Comparison of ENCODE assay signal across 17 cellular contexts in the genomic region with DNA sequence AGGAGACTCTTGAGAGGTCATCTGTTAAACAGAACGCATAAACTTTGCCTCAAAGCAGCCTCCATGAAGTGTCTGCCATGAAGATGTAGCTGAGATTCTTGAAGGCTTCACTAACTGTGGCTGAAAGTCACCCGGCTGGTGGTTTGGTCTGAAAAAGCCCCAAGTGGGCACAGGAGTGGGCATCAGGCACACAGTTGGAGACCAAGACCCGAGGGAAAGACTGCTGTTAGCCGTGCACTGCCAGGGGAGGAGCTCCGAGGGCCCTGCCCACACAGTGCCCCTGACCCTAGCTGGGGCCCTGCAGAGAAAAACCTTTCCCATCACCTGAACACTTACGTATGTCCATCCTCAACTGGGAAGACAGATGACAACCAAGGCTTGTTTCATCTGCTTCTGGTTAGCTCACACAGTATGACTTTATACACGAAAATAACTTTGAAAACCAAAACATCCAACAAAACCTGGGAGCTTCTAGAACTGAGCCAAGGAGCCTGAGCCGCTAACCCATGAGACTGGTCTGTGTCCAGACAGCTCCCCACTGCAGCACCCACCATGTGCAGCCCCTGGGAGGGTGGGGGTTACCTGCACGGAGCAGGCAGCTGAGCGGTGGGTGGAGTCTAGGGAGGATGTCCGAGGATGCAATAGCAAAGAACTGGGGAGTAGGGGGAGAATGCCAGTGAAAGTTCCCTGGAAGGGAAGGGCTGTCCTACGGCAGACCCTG. TPM values are rescaled to one million over a fixed set of nuclear protein-coding genes. Genes with fewer than 3 reads are reported as not detected.
DNase-seq lines count a peak whose midpoint lies in the region; ATAC-seq, FAIRE-seq and TF ChIP-seq lines count a peak whose summit lies in the region.
"Had no signal": no experiment of that assay in that cellular context is flagged by ENCODE, and none has a peak within 500 bp of the region (broad histone marks: within the 10 kb centered on the region; RNA-seq: fewer than 3 reads in every experiment).

No MANE protein-coding gene starts in this region.

- peaks cover 7% of the 10 kb centered on the region; the same call in 1 of the 2 replicates for H3K79me1 ChIP-seq in H1 (ENCODE audit: low read depth, low read length)

- H3K14ac ChIP-seq in H1 (ENCODE audit: insufficient read length), result no peak overlapping the region

- no peak overlapping the region for H3K18ac ChIP-seq in H1 (ENCODE audit: extremely low read depth, low read length)

- 0 out of 2 replicates have a peak overlapping the region, but pooled peaks have one; percentile 9 for H2BK5ac ChIP-seq in H1 (ENCODE audit: low read depth, low read length)

- H3K27ac Mint-ChIP-seq in activated CD8-positive, alpha-beta T cell treated with anti-CD3 and anti-CD28 coated beads, Interleukin-2, amount 10 ng/mL, durations not matched to agents 7 days and 5 days, result peak overlapping the region; percentile 54
- H3K27ac Mint-ChIP-seq in activated CD8-positive, alpha-beta T cell treated with anti-CD3 and anti-CD28 coated beads for 36 hours, result no peak overlapping the region
- H3K27ac Mint-ChIP-seq in stimulated activated naive CD8-positive, alpha-beta T cell treated with anti-CD3 and anti-CD28 coated beads, Interleukin-15, amount 100 ng/mL, for 72 hours, result no peak overlapping the region
- H3K27ac Mint-ChIP-seq: nephron had no signal

- H3K27ac ChIP-seq in H1 (ENCODE audit: low read depth, low read length), result no peak overlapping the region; the same call in 1 of the 2 replicates
- H3K27ac ChIP-seq: ascending aorta, colonic mucosa, epithelial cell of prostate, thyroid gland had no signal

- H3K4me2 ChIP-seq in Loucy (ENCODE audit: low read depth, low read length, poor library complexity, severe bottlenecking), result peak overlapping the region; percentile 68
- no peak overlapping the region for H3K4me2 ChIP-seq in H1 (ENCODE audit: insufficient read depth in 1 of 2, low read depth in 2 of 2, low read length in 2 of 2)

- no peaks in the 10 kb centered on the region for H3K27me3 Mint-ChIP-seq in activated CD8-positive, alpha-beta T cell treated with anti-CD3 and anti-CD28 coated beads, Interleukin-2, amount 10 ng/mL, durations not matched to agents 7 days and 5 days (ENCODE audit: low read depth)
- no peaks in the 10 kb centered on the region for H3K27me3 Mint-ChIP-seq in activated CD8-positive, alpha-beta T cell treated with anti-CD3 and anti-CD28 coated beads for 36 hours
- H3K27me3 Mint-ChIP-seq in stimulated activated naive CD8-positive, alpha-beta T cell treated with anti-CD3 and anti-CD28 coated beads, Interleukin-15, amount 100 ng/mL, for 72 hours, result no peaks in the 10 kb centered on the region
- H3K27me3 Mint-ChIP-seq: activated CD4-positive, alpha-beta T cell treated with anti-CD3 and anti-CD28 coated beads for 36 hours had no signal

- H3K9me3 ChIP-seq in Loucy (ENCODE audit: insufficient read depth, low read depth, low read length) (no peaks in the 10 kb centered on the region), H1 (ENCODE audit: insufficient read depth in 2 of 2, low read depth in 1 of 2, low read length in 1 of 2) (no peaks in the 10 kb centered on the region)
- H3K9me3 ChIP-seq: ascending aorta, colonic mucosa, thyroid gland had no signal

- H3K4me1 Mint-ChIP-seq in activated CD8-positive, alpha-beta T cell treated with anti-CD3 and anti-CD28 coated beads, Interleukin-2, amount 10 ng/mL, durations not matched to agents 7 days and 5 days (ENCODE audit: low read depth), result peaks cover 54% of the 10 kb centered on the region
- H3K4me1 Mint-ChIP-seq in activated CD8-positive, alpha-beta T cell treated with anti-CD3 and anti-CD28 coated beads for 36 hours (ENCODE audit: low read depth), result peaks cover 11% of the 10 kb centered on the region
- H3K4me1 Mint-ChIP-seq in stimulated activated naive CD8-positive, alpha-beta T cell treated with anti-CD3 and anti-CD28 coated beads, Interleukin-15, amount 100 ng/mL, for 72 hours, result peaks cover 38% of the 10 kb centered on the region

- POLR2A ChIA-PET in activated CD8-positive, alpha-beta T cell treated with anti-CD3 and anti-CD28 coated beads, Interleukin-2, amount 10 ng/mL, durations not matched to agents 7 days and 5 days (lab: Charles Lee), result interaction anchor here (0.6 kb wide), 1 partner anchor 19 kb away, joined by 3 read pairs; no protein-coding TSS in a partner anchor
- POLR2A ChIA-PET in activated CD8-positive, alpha-beta T cell treated with anti-CD3 and anti-CD28 coated beads for 36 hours (lab: Charles Lee), result interaction anchor here (1.0 to 1.4 kb wide), 2 partner anchors 16 to 424 kb away, joined by 3 to 4 read pairs; a partner anchor contains a TSS
- POLR2A ChIA-PET in H1 (lab: Charles Lee; ENCODE audit: partially characterized antibody), result interaction anchor here (1.1 kb wide), 1 partner anchor 9 kb away, joined by 3 read pairs; no protein-coding TSS in a partner anchor

- no peak for ATAC-seq in activated CD8-positive, alpha-beta T cell treated with anti-CD3 and anti-CD28 coated beads, Interleukin-2, amount 10 ng/mL, durations not matched to agents 7 days and 5 days
- no peak for ATAC-seq in activated CD8-positive, alpha-beta T cell treated with anti-CD3 and anti-CD28 coated beads for 36 hours
- ATAC-seq in stimulated activated naive CD8-positive, alpha-beta T cell treated with anti-CD3 and anti-CD28 coated beads, Interleukin-15, amount 100 ng/mL, for 72 hours, result peak; percentile 31
- ATAC-seq in HG03135 (IDR thresholded peaks at IDR 0.05; ENCODE audit: unreplicated experiment), result no peak
- ATAC-seq in GM18858 (IDR thresholded peaks at IDR 0.05; ENCODE audit: unreplicated experiment), result no peak
- ATAC-seq: activated CD4-positive, alpha-beta T cell treated with anti-CD3 and anti-CD28 coated beads for 36 hours had no signal

- peaks cover 99% of the 10 kb centered on the region for H3K36me3 ChIP-seq in Loucy (ENCODE audit: insufficient read depth, low read length)
- peaks cover 49 to 93% (median 77%) of the 10 kb centered on the region in 4 experiments for H3K36me3 ChIP-seq in H1 (ENCODE audit: control insufficient read depth in 2 of 4, insufficient read depth in 4 of 4, low read length in 3 of 4)
- H3K36me3 ChIP-seq: ascending aorta, colonic mucosa, thyroid gland had no signal

- no peak overlapping the region for H2BK120ac ChIP-seq in H1 (replicated peaks; ENCODE audit: low read depth, low read length)

- no peak overlapping the region for H2AK5ac ChIP-seq in H1 (ENCODE audit: low read depth, low read length)

- CTCF ChIA-PET in activated CD8-positive, alpha-beta T cell treated with anti-CD3 and anti-CD28 coated beads, Interleukin-2, amount 10 ng/mL, durations not matched to agents 7 days and 5 days (lab: Charles Lee), result interaction anchor here (1.9 kb wide), 1 partner anchor 18 kb away, joined by 7 read pairs; no protein-coding TSS in a partner anchor
- CTCF ChIA-PET in activated CD8-positive, alpha-beta T cell treated with anti-CD3 and anti-CD28 coated beads for 36 hours (lab: Charles Lee), result interaction anchor here (0.8 to 2.5 kb wide), 2 partner anchors 19 to 22 kb away, joined by 3 to 8 read pairs; no protein-coding TSS in a partner anchor
- CTCF ChIA-PET in H1 (lab: Charles Lee; ENCODE audit: partially characterized antibody), result interaction anchor here (1.2 kb wide), 1 partner anchor 19 kb away, joined by 3 read pairs; no protein-coding TSS in a partner anchor

- no peaks in the 10 kb centered on the region for H3K9me2 ChIP-seq in Loucy (replicated peaks; ENCODE audit: low read depth, low read length)

- no peak overlapping the region for H3K4ac ChIP-seq in H1 (replicated peaks; ENCODE audit: insufficient read length, low read depth, low read length)

- intact Hi-C loops in activated CD8-positive, alpha-beta T cell treated with anti-CD3 and anti-CD28 coated beads for 36 hours (cut with micrococcal nuclease), result no loop called here

- H4K8ac ChIP-seq in H1 (ENCODE audit: extremely low read depth, insufficient read depth, low read length), result no peak overlapping the region; the same call in 1 of the 2 replicates

- H3K36me3 Mint-ChIP-seq in activated CD8-positive, alpha-beta T cell treated with anti-CD3 and anti-CD28 coated beads, Interleukin-2, amount 10 ng/mL, durations not matched to agents 7 days and 5 days (ENCODE audit: low read depth), result peaks cover 94% of the 10 kb centered on the region
- H3K36me3 Mint-ChIP-seq in activated CD8-positive, alpha-beta T cell treated with anti-CD3 and anti-CD28 coated beads for 36 hours (ENCODE audit: low read depth), result peaks cover 88% of the 10 kb centered on the region

- H4K20me1 ChIP-seq in Loucy (ENCODE audit: insufficient read depth, low read length, poor library complexity, severe bottlenecking) (peaks cover 52% of the 10 kb centered on the region), H1 (replicated peaks in 1 of 2; ENCODE audit: control insufficient read depth in 1 of 2, insufficient read depth in 2 of 2, low read length in 2 of 2) (peaks cover 28% of the 10 kb centered on the region in 2 experiments)

- peaks cover 41% of the 10 kb centered on the region for H3K4me1 ChIP-seq in Loucy (ENCODE audit: insufficient read depth, low read length, poor library complexity, severe bottlenecking)
- H3K4me1 ChIP-seq in H1 (replicated peaks in 1 of 4; ENCODE audit: control insufficient read depth in 3 of 4, insufficient read depth in 4 of 4, low read length in 3 of 4), result no peaks in the 10 kb centered on the region
- H3K4me1 ChIP-seq: ascending aorta, colonic mucosa, thyroid gland had no signal

- no peak for TF ChIP-seq POLR2A in H1 (IDR thresholded peaks at IDR 0.05; ENCODE audit: control extremely low read depth in 1 of 2, low read depth in 2 of 2, low read length in 2 of 2)

- no peak overlapping the region for H3K56ac ChIP-seq in H1 (replicated peaks; ENCODE audit: insufficient read length, low read depth, low read length)

- H4K5ac ChIP-seq in H1 (ENCODE audit: insufficient read length, low read depth, low read length), result no peak overlapping the region

- no peaks in the 10 kb centered on the region for H3K23me2 ChIP-seq in H1 (ENCODE audit: low read depth, low read length)

- TF ChIP-seq CTCF in activated CD8-positive, alpha-beta T cell treated with anti-CD3 and anti-CD28 coated beads for 36 hours (IDR thresholded peaks at IDR 0.05), result no peak
- TF ChIP-seq CTCF in Loucy (conservative IDR thresholded peaks at IDR 0.05; ENCODE audit: low read length), result no peak
- TF ChIP-seq CTCF in H1 (IDR thresholded peaks at IDR 0.05; ENCODE audit: control extremely low read depth in 1 of 3, insufficient read depth in 1 of 3, low read depth in 1 of 3, low read length in 3 of 3), result no peak

- H3K9ac ChIP-seq in Loucy (ENCODE audit: low read depth, low read length, poor library complexity, severe bottlenecking) (peak overlapping the region; percentile 46), H1 (replicated peaks in 1 of 4; ENCODE audit: extremely low read depth in 1 of 4, low read depth in 3 of 4, low read length in 3 of 4) (no peak overlapping the region)

- no peak for TF ChIP-seq EP300 in H1 (IDR thresholded peaks at IDR 0.05; ENCODE audit: borderline replicate concordance in 1 of 2, low read depth in 2 of 2, low read length in 2 of 2)

- WGBS in H1 (ENCODE audit: extremely low coverage in 1 of 2, insufficient coverage in 1 of 2, insufficient read length in 1 of 2, insufficient replicate concordance in 2 of 2, low coverage in 1 of 2, low lambda C conversion rate in 2 of 2, missing lambda C conversion rate in 1 of 2), 2 experiments, result 95% methylated on average over 12 of the region's 12 CpGs; no CpG with 5 or more reads in 1 of the 2 experiments

- H3K27me3 ChIP-seq in Loucy (ENCODE audit: insufficient read depth, low read length, poor library complexity, severe bottlenecking) (no peaks in the 10 kb centered on the region), H1 (replicated peaks in 1 of 4; ENCODE audit: control insufficient read depth in 3 of 4, extremely low read depth in 1 of 4, insufficient read depth in 3 of 4, low read length in 3 of 4) (no peaks in the 10 kb centered on the region)
- H3K27me3 ChIP-seq: ascending aorta, colonic mucosa, thyroid gland had no signal

- H3F3A ChIP-seq in Loucy (ENCODE audit: low read depth), result no peaks in the 10 kb centered on the region; the same call in 1 of the 2 replicates

- H2AFZ ChIP-seq in Loucy (ENCODE audit: low read length) (no peak overlapping the region), H1 (ENCODE audit: low read length) (no peak overlapping the region)

- H3K79me2 ChIP-seq in Loucy (ENCODE audit: insufficient read depth, low read length), result peaks cover 92% of the 10 kb centered on the region
- peaks cover 3 to 70% of the 10 kb centered on the region in 2 experiments; a peak in 3 of 4 replicates for H3K79me2 ChIP-seq in H1 (ENCODE audit: control insufficient read depth in 1 of 2, insufficient read depth in 2 of 2, low read length in 2 of 2)

- no peak for FAIRE-seq in H1 (lab: Jason Lieb, UNC)

- H3K23ac ChIP-seq in H1 (ENCODE audit: insufficient read length), result no peak overlapping the region

- H3K9me3 Mint-ChIP-seq in activated CD8-positive, alpha-beta T cell treated with anti-CD3 and anti-CD28 coated beads, Interleukin-2, amount 10 ng/mL, durations not matched to agents 7 days and 5 days (ENCODE audit: insufficient read depth), result no peaks in the 10 kb centered on the region
- H3K9me3 Mint-ChIP-seq in activated CD8-positive, alpha-beta T cell treated with anti-CD3 and anti-CD28 coated beads for 36 hours, result no peaks in the 10 kb centered on the region
- H3K9me3 Mint-ChIP-seq in stimulated activated naive CD8-positive, alpha-beta T cell treated with anti-CD3 and anti-CD28 coated beads, Interleukin-15, amount 100 ng/mL, for 72 hours, result no peaks in the 10 kb centered on the region
- H3K9me3 Mint-ChIP-seq: nephron had no signal

- peak overlapping the region; percentile 60 for H3K4me3 ChIP-seq in Loucy (ENCODE audit: low read length, poor library complexity, severe bottlenecking)
- no peak overlapping the region for H3K4me3 ChIP-seq in H1 (ENCODE audit: extremely low read depth in 1 of 4, insufficient read depth in 2 of 4, low read depth in 3 of 4, low read length in 4 of 4)
- H3K4me3 ChIP-seq: ascending aorta, colonic mucosa, thyroid gland had no signal

- no peak overlapping the region for H2BK12ac ChIP-seq in H1 (ENCODE audit: low read depth, low read length)

- H2BK15ac ChIP-seq in H1 (ENCODE audit: low read length), result no peak overlapping the region

- H2BK20ac ChIP-seq in H1 (ENCODE audit: low read length), result no peak overlapping the region

- no peak for TF ChIP-seq RAD21 in H1 (IDR thresholded peaks at IDR 0.05 in 1 of 2, conservative IDR thresholded peaks at IDR 0.05 in 1 of 2; ENCODE audit: low read depth in 2 of 2, low read length in 2 of 2)

- no peak overlapping the region for H4K91ac ChIP-seq in H1 (replicated peaks; ENCODE audit: insufficient read length, low read length)

- H3K4me3 Mint-ChIP-seq in activated CD8-positive, alpha-beta T cell treated with anti-CD3 and anti-CD28 coated beads, Interleukin-2, amount 10 ng/mL, durations not matched to agents 7 days and 5 days, result no peak overlapping the region
- no peak overlapping the region for H3K4me3 Mint-ChIP-seq in activated CD8-positive, alpha-beta T cell treated with anti-CD3 and anti-CD28 coated beads for 36 hours
- no peak overlapping the region for H3K4me3 Mint-ChIP-seq in stimulated activated naive CD8-positive, alpha-beta T cell treated with anti-CD3 and anti-CD28 coated beads, Interleukin-15, amount 100 ng/mL, for 72 hours
- H3K4me3 Mint-ChIP-seq: activated CD4-positive, alpha-beta T cell treated with anti-CD3 and anti-CD28 coated beads for 36 hours; nephron had no signal

- DNase-seq in activated CD8-positive, alpha-beta T cell treated with anti-CD3 and anti-CD28 coated beads, Interleukin-2, amount 10 ng/mL, durations not matched to agents 7 days and 5 days, result no peak
- DNase-seq in activated CD8-positive, alpha-beta T cell treated with anti-CD3 and anti-CD28 coated beads for 36 hours, result no peak
- DNase-seq in H1 (ENCODE audit: low read depth in 1 of 2, low spot score in 2 of 2), result peak in 1 of 2 experiments; percentile 29
- peak in 1 of 2 donors; percentile 4 for DNase-seq in stimulated activated naive CD8-positive, alpha-beta T cell treated with anti-CD3 and anti-CD28 coated beads, Interleukin-15, amount 100 ng/mL, for 72 hours
- DNase-seq in NCI-H2196 treated with DMSO at 0.1 percent for 48 hours (lab: John Stamatoyannopoulos, UW; ENCODE audit: unreplicated experiment), result no peak
- DNase-seq: activated CD4-positive, alpha-beta T cell treated with anti-CD3 and anti-CD28 coated beads for 36 hours; colonic mucosa; NCI-H82; right cardiac atrium; RPMI8226; thyroid gland had no signal

RNA-seq across cellular contexts. Expression of a gene that starts 15.4 kb away (rescaled TPM):
- total RNA-seq in activated CD8-positive, alpha-beta T cell treated with anti-CD3 and anti-CD28 coated beads, Interleukin-2, amount 10 ng/mL, durations not matched to agents 7 days and 5 days, result 100 to 1,000 TPM; 128 to 135 TPM
- total RNA-seq in activated CD8-positive, alpha-beta T cell treated with anti-CD3 and anti-CD28 coated beads for 36 hours, result 10 to 100 TPM; 79.8 to 83.6 TPM
- 56.6 and 60.5 TPM in 2 replicates for total RNA-seq in H1 (2021; fragmentation: NEBNext Ultra II Directional; extraction: Animal tissue kit (Norgen Biotek cat#: 25700))
- 39.3 and 49.3 TPM in 2 replicates for polyA plus RNA-seq in H1 (2011; rRNA removed)
- 50.9 TPM for polyA plus RNA-seq in H1 (2011; cell fraction: cytosol; rRNA removed)
- 97.3 TPM for polyA plus RNA-seq in H1 (2011; cell fraction: nucleus; rRNA removed)
- polyA plus RNA-seq in H1 (2012, experiment 1 of 2), result 37.8 to 45.6 TPM (median 39.2 TPM) in 4 replicates
- 9.4 TPM for polyA plus RNA-seq in H1 (2012, experiment 2 of 2)
- polyA plus RNA-seq in H1 (2013, experiment 1 of 2), result 42.7 TPM
- 40.0 TPM for polyA plus RNA-seq in H1 (2013, experiment 2 of 2)
- polyA minus RNA-seq in H1 (2011; rRNA and poly(A)+ RNA removed), result 157 and 160 TPM in 2 replicates
- polyA minus RNA-seq in H1 (2011; cell fraction: cytosol; rRNA and poly(A)+ RNA removed), result 51.7 TPM
- polyA minus RNA-seq in H1 (2011; cell fraction: nucleus; rRNA and poly(A)+ RNA removed), result 52.7 TPM
- total RNA-seq: ascending aorta had no signal
